Comparison of ENCODE assay signal across 1 cellular context in the genomic region with DNA sequence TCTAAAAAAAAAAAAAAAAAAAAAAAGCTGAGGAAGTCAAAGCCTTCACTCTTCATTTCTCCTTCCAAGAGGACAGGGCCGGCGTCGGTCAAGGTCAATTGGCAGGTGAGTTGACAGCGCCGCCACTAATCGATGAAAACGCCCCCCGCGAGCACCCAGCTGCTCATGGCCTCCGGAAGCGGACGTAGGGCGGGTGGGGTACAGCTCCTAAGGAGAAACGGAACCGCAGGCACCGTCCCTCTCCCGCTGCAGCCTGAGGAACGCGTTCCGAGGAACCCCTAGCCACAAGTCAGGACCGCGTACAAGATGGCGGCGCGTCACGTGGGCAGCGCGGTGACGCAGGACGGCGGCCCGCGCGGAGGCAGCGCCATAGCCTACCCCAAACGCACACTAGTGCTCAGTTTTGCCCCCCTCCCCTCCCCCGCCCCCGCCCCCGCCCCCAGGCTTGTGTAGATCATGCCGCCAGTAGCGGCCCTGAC.
A peak's percentile ranks its signal among the peaks of the same experiment; 100 is the strongest.
TF ChIP-seq lines count a peak whose summit lies in the region.

TSS of gene ATF1 (plus strand) at position 465 of the 479 bp plus-strand sequence. CDS start 16,045 bp downstream, outside the sequence.

TF ChIP-seq in HEK293, 187 proteins besides CTCF, POLR2A, EP300 and RAD21 (continued from another document):
- TF ChIP-seq ZBTB49 (tag by site-specific recombination; IDR thresholded peaks at IDR 0.05; ENCODE audit: low read depth) (no peak), ZXDB (tag by site-specific recombination; IDR thresholded peaks at IDR 0.05) (peak; percentile 74), ZBTB20 (tag by site-specific recombination; IDR thresholded peaks at IDR 0.05) (peak; percentile 56; the same call in 1 of the 2 replicates), ZNF335 (tag by site-specific recombination; conservative IDR thresholded peaks at IDR 0.05) (peak; percentile 91), SP3 (tag by site-specific recombination; IDR thresholded peaks at IDR 0.05) (peak; percentile 12; the same call in 1 of the 2 replicates), ZNF266 (tag by site-specific recombination; IDR thresholded peaks at IDR 0.05; ENCODE audit: low read depth) (no peak), YY2 (tag by site-specific recombination; IDR thresholded peaks at IDR 0.05) (peak; percentile 78), ZNF501 (tag by site-specific recombination; IDR thresholded peaks at IDR 0.05) (peak; percentile 82; the same call in 1 of the 2 replicates), ZNF362 (tag by site-specific recombination; IDR thresholded peaks at IDR 0.05) (peak; percentile 99), SCRT1 (tag by site-specific recombination; IDR thresholded peaks at IDR 0.05; ENCODE audit: borderline replicate concordance) (peak; percentile 45; the same call in 1 of the 2 replicates), ZNF843 (tag by site-specific recombination; IDR thresholded peaks at IDR 0.05) (peak; percentile 37), ZNF580 (tag by site-specific recombination; IDR thresholded peaks at IDR 0.05) (0 out of 2 replicates have a peak, but pooled peaks have one; percentile 33), ZBTB17 (tag by site-specific recombination; IDR thresholded peaks at IDR 0.05) (peak; percentile 91), ZNF785 (tag by site-specific recombination; IDR thresholded peaks at IDR 0.05) (peak; percentile 25; the same call in 1 of the 2 replicates), ZNF596 (tag by site-specific recombination; IDR thresholded peaks at IDR 0.05) (no peak)
